17 cellular contexts compared by ENCODE assay signal in the genomic region with DNA sequence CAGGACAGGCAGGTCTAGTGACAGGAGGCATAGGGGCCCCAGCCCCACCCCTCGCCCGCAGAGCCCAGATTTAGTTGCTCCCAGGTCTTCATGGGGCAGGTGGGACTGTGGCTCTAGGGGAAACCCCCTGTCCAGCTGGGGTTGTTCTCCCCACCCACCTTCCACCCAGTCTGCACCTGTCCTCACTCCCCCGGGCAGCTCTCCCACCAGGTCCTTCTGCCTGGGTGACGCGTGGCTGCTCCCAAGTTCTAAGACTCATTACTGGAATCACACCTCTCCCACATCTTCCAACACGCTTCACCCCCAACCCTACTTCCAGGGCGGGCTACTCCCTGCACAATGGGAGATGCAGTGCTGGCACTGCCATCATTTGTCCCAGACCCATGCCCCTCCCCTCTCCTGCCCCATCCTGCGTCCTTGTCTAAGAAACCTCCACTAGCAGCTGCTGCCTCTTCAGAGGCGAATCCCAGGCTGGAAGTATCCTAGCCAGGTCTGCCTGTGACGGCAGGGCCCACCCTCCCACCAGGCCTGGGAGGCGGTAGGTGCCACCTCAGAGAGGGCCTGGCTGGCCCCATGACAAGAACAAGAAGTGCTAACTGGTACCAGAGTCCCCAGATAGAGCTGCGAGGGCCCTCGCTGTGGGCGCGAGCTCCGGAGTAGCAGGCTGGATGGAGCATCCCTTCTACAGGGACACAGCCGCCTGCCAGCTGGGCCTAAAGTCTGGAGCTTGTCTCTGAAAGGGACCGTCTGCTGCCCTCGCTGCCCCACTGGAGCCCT. TPM values are rescaled to one million over a fixed set of nuclear protein-coding genes. Genes with fewer than 3 reads are reported as not detected.
DNase-seq lines count a peak whose midpoint lies in the region; ATAC-seq and TF ChIP-seq lines count a peak whose summit lies in the region.
"Had no signal": no experiment of that assay in that cellular context is flagged by ENCODE, and none has a peak within 500 bp of the region (broad histone marks: within the 10 kb centered on the region; RNA-seq: fewer than 3 reads in every experiment).

No MANE protein-coding gene starts in this region.

- DNase-seq in occipital lobe (lab: John Stamatoyannopoulos, UW), result peak; percentile 26
- no peak for DNase-seq in activated CD4-positive, alpha-beta T cell treated with anti-CD3 and anti-CD28 coated beads, Interleukin-2, amount 50 U/mL, for 1 hour
- DNase-seq: BE2C; Caco-2; CD8-positive, alpha-beta memory T cell; DND-41; GDM1; HCEC 1CT had no signal

- H3K27ac Mint-ChIP-seq in brain, result peak overlapping the region in 3 of 5 experiments; percentile 41 to 81 (median 63)
- H3K27ac Mint-ChIP-seq: IgD-negative memory B cell had no signal

- peaks cover 18 to 100% (median 86%) of the 10 kb centered on the region in 11 experiments; a peak in 21 of 22 replicates for H4K20me1 ChIP-seq in BLaER1 treated with 17β-estradiol and CSF1 and Interleukin-3, amounts not matched to agents 10 nM and 100 nM

- H3K4me1 ChIP-seq in BLaER1 treated with 17β-estradiol and CSF1 and Interleukin-3, amounts not matched to agents 10 nM and 100 nM, result peaks cover 67 to 100% (median 100%) of the 10 kb centered on the region in 10 experiments
- H3K4me1 ChIP-seq: Caco-2 had no signal

- no peak overlapping the region for H3K4me3 Mint-ChIP-seq in brain
- H3K4me3 Mint-ChIP-seq: CD8-positive, alpha-beta memory T cell had no signal

- H3K36me3 ChIP-seq in BLaER1 treated with 17β-estradiol and CSF1 and Interleukin-3, amounts not matched to agents 10 nM and 100 nM, result peaks cover 0 to 49% (median 40%) of the 10 kb centered on the region in 11 experiments; a peak in 18 of 22 replicates

- H3K9me3 Mint-ChIP-seq in brain, result no peaks in the 10 kb centered on the region
- H3K9me3 Mint-ChIP-seq: IgD-negative memory B cell had no signal

- H3K9me3 ChIP-seq in BLaER1 treated with 17β-estradiol and CSF1 and Interleukin-3, amounts not matched to agents 10 nM and 100 nM (replicated peaks in 1 of 11), result no peaks in the 10 kb centered on the region
- H3K9me3 ChIP-seq: BE2C, Caco-2 had no signal

- H3K27me3 ChIP-seq in BLaER1 treated with 17β-estradiol and CSF1 and Interleukin-3, amounts not matched to agents 10 nM and 100 nM, result peaks cover 0 to 3% (median 0%) of the 10 kb centered on the region in 11 experiments; a peak in 8 of 22 replicates
- H3K27me3 ChIP-seq: BE2C had no signal

- peak overlapping the region in 1 of 11 experiments; percentile 4; a peak in 1 of 22 replicates for H3K27ac ChIP-seq in BLaER1 treated with 17β-estradiol and CSF1 and Interleukin-3, amounts not matched to agents 10 nM and 100 nM

- ATAC-seq in GM18511 (IDR thresholded peaks at IDR 0.05; ENCODE audit: unreplicated experiment), result no peak
- ATAC-seq in GM21737 (IDR thresholded peaks at IDR 0.05; ENCODE audit: unreplicated experiment), result no peak
- no peak for ATAC-seq in GM19328 (IDR thresholded peaks at IDR 0.05; ENCODE audit: unreplicated experiment)

- no peak overlapping the region; a peak in 1 of 20 replicates for H3K4me3 ChIP-seq in BLaER1 treated with 17β-estradiol and CSF1 and Interleukin-3, amounts not matched to agents 10 nM and 100 nM

- H3K4me2 ChIP-seq in BLaER1 treated with 17β-estradiol and CSF1 and Interleukin-3, amounts not matched to agents 10 nM and 100 nM, result peak overlapping the region in 9 of 11 experiments; percentile 64 to 97 (median 94); a peak in 18 of 22 replicates

- H3K4me1 Mint-ChIP-seq in brain, result peaks cover 49% of the 10 kb centered on the region

- peaks cover 4% of the 10 kb centered on the region for H3K36me3 Mint-ChIP-seq in brain
- H3K36me3 Mint-ChIP-seq: IgD-negative memory B cell had no signal

- H3K27me3 Mint-ChIP-seq in brain, result peaks cover 4% of the 10 kb centered on the region
- H3K27me3 Mint-ChIP-seq: IgD-negative memory B cell had no signal

- no peak for TF ChIP-seq CTCF in brain (conservative IDR thresholded peaks at IDR 0.05)

- H3K9ac ChIP-seq in BLaER1 treated with 17β-estradiol and CSF1 and Interleukin-3, amounts not matched to agents 10 nM and 100 nM, result no peak overlapping the region

RNA-seq across cellular contexts. Expression of gene GRIN2C, which starts 22.8 kb away (rescaled TPM):
- polyA plus RNA-seq in brain (ENCODE audit: insufficient read depth, low read depth, low replicate concordance), result 10.0 TPM
- 0.47 TPM for total RNA-seq in occipital lobe
- total RNA-seq: CD8-positive, alpha-beta memory T cell had no signal
- polyA plus RNA-seq: AG04450; CD8-positive, alpha-beta memory T cell; IgD-negative memory B cell had no signal

RNA-seq across cellular contexts. Expression of gene FDXR, which starts 35.9 kb away (rescaled TPM):
- 16.7 TPM for polyA plus RNA-seq in brain (ENCODE audit: insufficient read depth, low read depth, low replicate concordance)
- 3.1 TPM for total RNA-seq in occipital lobe

RNA-seq across cellular contexts. Expression of gene FADS6, which starts 56.6 kb away (rescaled TPM):
- 0.39 TPM for polyA plus RNA-seq in brain (ENCODE audit: insufficient read depth, low read depth, low replicate concordance)
- 0.16 TPM for total RNA-seq in occipital lobe
- total RNA-seq: CD8-positive, alpha-beta memory T cell; H4; HT-29 had no signal
- polyA plus RNA-seq: AG04450; CD8-positive, alpha-beta memory T cell; IgD-negative memory B cell had no signal
